Comparison of ENCODE assay signal across 14 cellular contexts in the genomic region with DNA sequence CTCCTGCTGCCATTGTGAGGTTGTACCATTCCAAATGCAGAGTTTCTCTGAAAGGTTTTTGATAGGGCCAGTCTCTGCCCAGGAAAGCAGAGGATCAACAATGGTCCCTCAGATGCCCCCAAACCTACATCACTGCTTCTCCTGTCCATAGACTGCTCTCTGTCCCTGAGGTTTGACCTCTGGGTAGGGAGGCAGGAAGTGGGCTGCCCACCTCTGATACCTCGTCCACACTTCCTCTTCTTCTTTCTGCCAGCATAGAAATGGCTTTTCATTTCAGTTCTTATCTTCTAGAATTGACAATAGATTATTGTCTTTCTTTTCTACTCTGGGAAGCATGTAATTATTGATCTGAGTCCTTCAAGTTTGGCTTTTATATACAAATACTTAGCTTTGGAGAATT.
DNase-seq lines count a peak whose midpoint lies in the region; ATAC-seq and TF ChIP-seq lines count a peak whose summit lies in the region.
"Had no signal": no experiment of that assay in that cellular context is flagged by ENCODE, and none has a peak within 500 bp of the region (broad histone marks: within the 10 kb centered on the region; RNA-seq: fewer than 3 reads in every experiment).

No MANE protein-coding gene starts in this region.

- H3K27me3 ChIP-seq in heart right ventricle, result peaks cover 0 to 15% (median 0%) of the 10 kb centered on the region in 7 donors
- H3K27me3 ChIP-seq in mesendoderm (ENCODE audit: insufficient read depth, low read length, poor library complexity), result no peaks in the 10 kb centered on the region

- H3K36me3 ChIP-seq in heart right ventricle, result no peaks in the 10 kb centered on the region
- H3K36me3 ChIP-seq in mesendoderm (ENCODE audit: control insufficient read depth, insufficient read depth, low read length), result no peaks in the 10 kb centered on the region
- H3K36me3 ChIP-seq: HAP-1 had no signal

- H3K4me1 ChIP-seq in heart right ventricle, result no peaks in the 10 kb centered on the region
- no peaks in the 10 kb centered on the region for H3K4me1 ChIP-seq in mesendoderm (ENCODE audit: control insufficient read depth, low read depth, low read length)

- no peak overlapping the region for H3K9ac ChIP-seq in mesendoderm (ENCODE audit: low read length)

- H2BK15ac ChIP-seq in mesendoderm (replicated peaks; ENCODE audit: low read depth), result no peak overlapping the region

- H3K27ac ChIP-seq in heart right ventricle (no peak overlapping the region), mesendoderm (ENCODE audit: low read depth, low read length) (no peak overlapping the region)
- H3K27ac ChIP-seq: C4-2B, PC-9 had no signal

- peak; percentile 79 for ATAC-seq in GM18520 (IDR thresholded peaks at IDR 0.05; ENCODE audit: unreplicated experiment)
- peak; percentile 86 for ATAC-seq in GM21390 (IDR thresholded peaks at IDR 0.05; ENCODE audit: unreplicated experiment)
- ATAC-seq in HG03135 (IDR thresholded peaks at IDR 0.05; ENCODE audit: unreplicated experiment), result peak; percentile 84
- no peak for ATAC-seq in HG02938 (IDR thresholded peaks at IDR 0.05; ENCODE audit: unreplicated experiment)
- ATAC-seq in heart right ventricle, result no peak

- peaks cover 0 to 8% (median 0%) of the 10 kb centered on the region in 11 donors for H3K9me3 ChIP-seq in heart right ventricle
- H3K9me3 ChIP-seq: HAP-1 had no signal

- H4K5ac ChIP-seq in mesendoderm (ENCODE audit: low read length), result no peak overlapping the region

- no peak overlapping the region for H4K8ac ChIP-seq in mesendoderm (ENCODE audit: low read depth, low read length)

- no peak overlapping the region for H2BK120ac ChIP-seq in mesendoderm (ENCODE audit: low read depth, low read length)

- intact Hi-C loops in heart right ventricle (cut with DNase I), result no loop called here

- H3K18ac ChIP-seq in mesendoderm (ENCODE audit: low read length), result no peak overlapping the region

- no peak overlapping the region for H3K56ac ChIP-seq in mesendoderm (ENCODE audit: low read length)

- no peak overlapping the region for H2BK5ac ChIP-seq in mesendoderm (ENCODE audit: low read length)

- H3K23ac ChIP-seq in mesendoderm (ENCODE audit: low read length), result no peak overlapping the region

- DNase-seq in SKM-1 treated with dmso at 0.1 percent for 144 hours (lab: John Stamatoyannopoulos, UW; ENCODE audit: unreplicated experiment) (peak; percentile 39), heart right ventricle (no peak), mesendoderm (no peak), NCI-H774 (lab: John Stamatoyannopoulos, UW) (no peak)
- DNase-seq: activated T-cell treated with anti-CD3 and anti-CD28 coated beads, Interleukin-2, amount 50 U/mL, for 48 hours; head of caudate nucleus; PC-9 had no signal

- H3K4me2 ChIP-seq in mesendoderm (ENCODE audit: low read length), result no peak overlapping the region
- H3K4me2 ChIP-seq: PC-9 had no signal

- H3K79me1 ChIP-seq in mesendoderm (ENCODE audit: low read length), result no peaks in the 10 kb centered on the region

- 55 to 56% methylated on average over 1 of the region's 1 CpG for WGBS in heart right ventricle, 2 donors
- no CpG with 5 or more reads among the region's 1 CpG for WGBS in mesendoderm (ENCODE audit: extremely low coverage, insufficient coverage, low lambda C conversion rate)

- H3K4ac ChIP-seq in mesendoderm (ENCODE audit: low read depth, low read length), result no peak overlapping the region

- H3K4me3 ChIP-seq in heart right ventricle (no peak overlapping the region), mesendoderm (ENCODE audit: low read length) (no peak overlapping the region)
- H3K4me3 ChIP-seq: HAP-1, lung, PC-9 had no signal

- TF ChIP-seq CTCF in heart right ventricle (IDR thresholded peaks at IDR 0.05), result no peak

- H2AK5ac ChIP-seq in mesendoderm (ENCODE audit: low read length), result no peak overlapping the region

- H3K79me2 ChIP-seq in mesendoderm (ENCODE audit: control insufficient read depth, insufficient read depth, low read length), result no peaks in the 10 kb centered on the region

Comparison
In these comparisons a context has a peak if more than half of its experiments do, and no peak if none do; other contexts are left out.
1. ATAC-seq: peak in GM18520 (single experiment), GM21390 (single experiment) and HG03135 (single experiment); none in HG02938 (single experiment) and heart right ventricle (0 of 8).